17 cellular contexts compared by ENCODE assay signal in the genomic region with DNA sequence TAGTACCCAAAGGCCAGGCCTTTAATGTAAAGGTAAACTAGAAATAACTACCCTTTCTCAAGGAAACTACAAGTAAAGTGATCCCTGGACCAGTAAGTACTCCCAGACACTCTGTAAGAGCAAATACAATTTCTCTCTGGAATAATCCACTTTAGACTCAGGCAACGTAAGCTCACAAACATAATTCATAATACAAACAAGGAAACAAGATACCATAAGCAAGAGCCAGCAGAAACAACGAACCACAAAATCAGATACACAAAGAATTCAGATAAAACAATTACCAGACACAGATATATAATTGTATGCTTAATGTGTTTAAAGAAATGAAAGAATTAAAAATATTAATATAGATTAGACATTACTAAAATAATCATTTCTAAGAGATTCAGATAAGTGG. TPM values are rescaled to one million over a fixed set of nuclear protein-coding genes. Genes with fewer than 3 reads are reported as not detected.
DNase-seq lines count a peak whose midpoint lies in the region; ATAC-seq, FAIRE-seq and TF ChIP-seq lines count a peak whose summit lies in the region.
"Had no signal": no experiment of that assay in that cellular context is flagged by ENCODE, and none has a peak within 500 bp of the region (broad histone marks: within the 10 kb centered on the region; RNA-seq: fewer than 3 reads in every experiment).

No MANE protein-coding gene starts in this region.

- H3K79me2 ChIP-seq in K562 (ENCODE audit: control insufficient read depth, insufficient read depth, low read length), result no peaks in the 10 kb centered on the region
- H3K79me2 ChIP-seq in neural progenitor cell (ENCODE audit: low read depth), result no peaks in the 10 kb centered on the region

- POLR2A ChIA-PET in CD4-positive, alpha-beta memory T cell (lab: Charles Lee; ENCODE audit: partially characterized antibody), result interaction anchor here (0.8 to 1.8 kb wide), 3 partner anchors 13 to 80 kb away, joined by 3 to 11 read pairs (median 5); a partner anchor contains a TSS
- POLR2A ChIA-PET in K562 (lab: Yijun Ruan, JAX), result interaction anchor here (1.0 kb wide), 1 partner anchor 13 kb away, joined by 4 read pairs; no protein-coding TSS in a partner anchor

- H3K9me3 ChIP-seq in CD4-positive, alpha-beta memory T cell (ENCODE audit: control insufficient read depth in 1 of 2, low read length in 2 of 2), result no peaks in the 10 kb centered on the region
- H3K9me3 ChIP-seq in K562 (replicated peaks; ENCODE audit: control insufficient read depth, insufficient read depth, low read depth, low read length) (no peaks in the 10 kb centered on the region), neural progenitor cell (ENCODE audit: low read depth) (no peaks in the 10 kb centered on the region)
- H3K9me3 ChIP-seq: MG63 had no signal

- no peak for TF ChIP-seq POLR2A in K562 (conservative IDR thresholded peaks at IDR 0.05)

- no peaks in the 10 kb centered on the region for H3K9me3 Mint-ChIP-seq in activated naive CD4-positive, alpha-beta T cell treated with anti-CD3 and anti-CD28 coated beads for 36 hours
- peaks cover 0 to 3% (median 0%) of the 10 kb centered on the region in 8 donors for H3K9me3 Mint-ChIP-seq in CD4-positive, alpha-beta memory T cell
- H3K9me3 Mint-ChIP-seq in neural progenitor cell, result no peaks in the 10 kb centered on the region

- ATAC-seq in K562, result no peak
- ATAC-seq: Panc1 had no signal

- H3K4me1 ChIP-seq in CD4-positive, alpha-beta memory T cell (ENCODE audit: insufficient read depth, low read length), result peaks cover 30% of the 10 kb centered on the region
- no peaks in the 10 kb centered on the region for H3K4me1 ChIP-seq in K562 (replicated peaks in 1 of 2; ENCODE audit: control insufficient read depth in 2 of 2, insufficient read depth in 2 of 2, low read length in 2 of 2)
- peaks cover 37% of the 10 kb centered on the region for H3K4me1 ChIP-seq in neural progenitor cell

- H3K27ac Mint-ChIP-seq in activated naive CD4-positive, alpha-beta T cell treated with anti-CD3 and anti-CD28 coated beads for 36 hours, result peak overlapping the region; percentile 67
- peak overlapping the region in 5 of 7 donors; percentile 6 to 91 (median 44) for H3K27ac Mint-ChIP-seq in CD4-positive, alpha-beta memory T cell
- no peak overlapping the region for H3K27ac Mint-ChIP-seq in neural progenitor cell

- peaks cover 47% of the 10 kb centered on the region for H3K4me1 Mint-ChIP-seq in activated naive CD4-positive, alpha-beta T cell treated with anti-CD3 and anti-CD28 coated beads for 36 hours (ENCODE audit: low read depth)
- H3K4me1 Mint-ChIP-seq in CD4-positive, alpha-beta memory T cell, result peaks cover 40 to 67% (median 54%) of the 10 kb centered on the region in 4 donors
- peaks cover 9% of the 10 kb centered on the region for H3K4me1 Mint-ChIP-seq in neural progenitor cell

- no peak for TF ChIP-seq RAD21 in K562 (CRISPR knock-in tag; conservative IDR thresholded peaks at IDR 0.05 in 1 of 2, IDR thresholded peaks at IDR 0.05 in 1 of 2)

- CTCF ChIA-PET in activated naive CD4-positive, alpha-beta T cell treated with anti-CD3 and anti-CD28 coated beads for 36 hours (lab: Charles Lee), result interaction anchor here (1.3 kb wide), 1 partner anchor 43 kb away, joined by 4 read pairs; no protein-coding TSS in a partner anchor
- CTCF ChIA-PET in CD4-positive, alpha-beta memory T cell (lab: Charles Lee; ENCODE audit: partially characterized antibody), result no interaction called here
- CTCF ChIA-PET in K562 (lab: Yijun Ruan, JAX; ENCODE audit: low intra/inter-chr PET ratio), result no interaction called here

- H3K27ac ChIP-seq in CD4-positive, alpha-beta memory T cell (ENCODE audit: low read depth, low read length), result no peak overlapping the region
- H3K27ac ChIP-seq in K562 (ENCODE audit: extremely low read depth, low read depth, low read length), result no peak overlapping the region
- no peak overlapping the region for H3K27ac ChIP-seq in neural progenitor cell

- H3K9me1 ChIP-seq in K562 (ENCODE audit: control insufficient read depth, insufficient read depth, low read length), result no peaks in the 10 kb centered on the region

- H3K4me2 ChIP-seq in K562 (ENCODE audit: insufficient read depth, low read length), result no peak overlapping the region
- H3K4me2 ChIP-seq in neural progenitor cell, result peak overlapping the region; percentile 34

- no peak overlapping the region for H3K4me3 Mint-ChIP-seq in activated naive CD4-positive, alpha-beta T cell treated with anti-CD3 and anti-CD28 coated beads for 36 hours
- peak overlapping the region in 2 of 8 donors; percentile 23 to 51 for H3K4me3 Mint-ChIP-seq in CD4-positive, alpha-beta memory T cell
- no peak overlapping the region for H3K4me3 Mint-ChIP-seq in neural progenitor cell

- TF ChIP-seq EP300 in K562 (IDR thresholded peaks at IDR 0.05; ENCODE audit: low read length), result no peak

- H4K20me1 ChIP-seq in K562 (replicated peaks; ENCODE audit: control insufficient read depth, insufficient read depth, low read length), result no peaks in the 10 kb centered on the region
- no peaks in the 10 kb centered on the region for H4K20me1 ChIP-seq in neural progenitor cell (ENCODE audit: low read depth)

- no peak overlapping the region for H3K9ac ChIP-seq in K562 (ENCODE audit: insufficient read depth in 1 of 2, low read depth in 2 of 2, low read length in 2 of 2)
- no peak overlapping the region for H3K9ac ChIP-seq in neural progenitor cell

- no peaks in the 10 kb centered on the region for H3K27me3 Mint-ChIP-seq in activated naive CD4-positive, alpha-beta T cell treated with anti-CD3 and anti-CD28 coated beads for 36 hours (ENCODE audit: low read depth)
- no peaks in the 10 kb centered on the region for H3K27me3 Mint-ChIP-seq in CD4-positive, alpha-beta memory T cell
- peaks cover 2% of the 10 kb centered on the region for H3K27me3 Mint-ChIP-seq in neural progenitor cell (ENCODE audit: insufficient read depth, low read depth)

- intact Hi-C loops in activated naive CD4-positive, alpha-beta T cell treated with anti-CD3 and anti-CD28 coated beads for 36 hours (cut with micrococcal nuclease), result loop anchor here (2.0 kb wide), 1 partner anchor 75 kb away; no protein-coding TSS in a partner anchor
- intact Hi-C loops in CD4-positive, alpha-beta memory T cell (cut with micrococcal nuclease), result no loop called here
- intact Hi-C loops in K562 (cut with micrococcal nuclease), result no loop called here

- peaks cover 64% of the 10 kb centered on the region for H3K36me3 Mint-ChIP-seq in activated naive CD4-positive, alpha-beta T cell treated with anti-CD3 and anti-CD28 coated beads for 36 hours (ENCODE audit: low read depth)
- peaks cover 77 to 84% of the 10 kb centered on the region in 2 donors for H3K36me3 Mint-ChIP-seq in CD4-positive, alpha-beta memory T cell
- H3K36me3 Mint-ChIP-seq in neural progenitor cell, result peaks cover 33% of the 10 kb centered on the region

- in situ Hi-C loops in K562 (cut with MboI), result no loop called here

- FAIRE-seq in K562 (lab: Jason Lieb, UNC), result no peak

- TF ChIP-seq CTCF in K562 (IDR thresholded peaks at IDR 0.05 in 2 of 3, conservative IDR thresholded peaks at IDR 0.05 in 1 of 3; ENCODE audit: insufficient read depth in 2 of 3, low read depth in 1 of 3, low read length in 3 of 3) (no peak), neural progenitor cell (IDR thresholded peaks at IDR 0.05) (no peak)

- WGBS in K562 (ENCODE audit: insufficient coverage, low coverage, missing lambda C conversion rate), result 84% methylated on average over 2 of the region's 2 CpGs

- no peak overlapping the region for H3K4me3 ChIP-seq in CD4-positive, alpha-beta memory T cell (ENCODE audit: low read length in 2 of 2)
- no peak overlapping the region for H3K4me3 ChIP-seq in K562
- H3K4me3 ChIP-seq in neural progenitor cell, result no peak overlapping the region
- H3K4me3 ChIP-seq: MG63 had no signal

- H2AFZ ChIP-seq in K562 (ENCODE audit: low read depth, low read length) (no peak overlapping the region), neural progenitor cell (replicated peaks) (no peak overlapping the region)

- DNase-seq in activated naive CD4-positive, alpha-beta T cell treated with anti-CD3 and anti-CD28 coated beads for 36 hours, result no peak
- no peak for DNase-seq in activated naive CD4-positive, alpha-beta T cell treated with anti-CD3 and anti-CD28 coated beads, Interleukin-2, amount 50 U/mL, for 16 hours
- DNase-seq in CD4-positive, alpha-beta memory T cell, result no peak
- DNase-seq in K562 (ENCODE audit: extremely low read depth in 1 of 4, low spot score in 3 of 4) (no peak), neural progenitor cell (ENCODE audit: low spot score) (no peak), NCI-H2029 (lab: John Stamatoyannopoulos, UW) (no peak), retina (no peak)
- DNase-seq: AML-193, DMS79 treated with DMSO at 0.1 percent for 48 hours, H7, Karpas-422, MG63, NCI-H1092, NCI-H2107, NCI-H226, NCI-H524 treated with DMSO at 0.1 percent for 48 hours had no signal

- no TSS peak for BruUV-seq in K562 (replicated peaks; lab: Mats Ljungman, UMichigan)

- peaks cover 29% of the 10 kb centered on the region for H3F3A ChIP-seq in neural progenitor cell (ENCODE audit: low read depth)

- no peaks in the 10 kb centered on the region for H3K27me3 ChIP-seq in CD4-positive, alpha-beta memory T cell (ENCODE audit: insufficient read depth, low read length)
- H3K27me3 ChIP-seq in K562 (ENCODE audit: control insufficient read depth in 2 of 2, insufficient read depth in 2 of 2, low read length in 2 of 2), result no peaks in the 10 kb centered on the region
- H3K27me3 ChIP-seq in neural progenitor cell, result no peaks in the 10 kb centered on the region
- H3K27me3 ChIP-seq: MG63 had no signal

- H3K36me3 ChIP-seq in CD4-positive, alpha-beta memory T cell (ENCODE audit: insufficient read depth, low read length), result peaks cover 72% of the 10 kb centered on the region
- peaks cover 48% of the 10 kb centered on the region; the same call in 2 of the 3 replicates for H3K36me3 ChIP-seq in K562 (ENCODE audit: control insufficient read depth, insufficient read depth, low read length)
- no peaks in the 10 kb centered on the region for H3K36me3 ChIP-seq in neural progenitor cell

RNA-seq across cellular contexts. Expression of a gene that starts 12.1 kb away (rescaled TPM):
- total RNA-seq in activated naive CD4-positive, alpha-beta T cell treated with anti-CD3 and anti-CD28 coated beads for 36 hours, result 100 to 1,000 TPM; 119 to 126 TPM
- 100 to 1,000 TPM; 158 to 176 TPM for total RNA-seq in CD4-positive, alpha-beta memory T cell
- 10 to 100 TPM; 51.3 to 58.9 TPM for polyA plus RNA-seq in CD4-positive, alpha-beta memory T cell
- 74.2 and 101 TPM in 2 replicates for total RNA-seq in K562 (2011; cell fraction: chromatin; rRNA removed; ENCODE audit: low replicate concordance)
- total RNA-seq in K562 (2011; cell fraction: nucleolus; rRNA removed), result 27.7 and 31.6 TPM in 2 replicates
- 39.5 and 42.7 TPM in 2 replicates for total RNA-seq in K562 (2011; cell fraction: nucleoplasm; rRNA removed)
- total RNA-seq in K562 (2014; rRNA removed) (11.0 and 15.0 TPM in 2 replicates), K562 (2014; rRNA removed; fragmentation: Illumina TruSeq; extraction: Trizol) (18.6 and 19.6 TPM in 2 replicates), K562 (2015; rRNA removed; fragmentation: Illumina TruSeq; extraction: Trizol) (21.0 and 22.0 TPM in 2 replicates), K562 (2021) (23.1 and 26.8 TPM in 2 replicates), neural progenitor cell (ENCODE audit: low replicate concordance) (17.2 and 21.5 TPM in 2 replicates)
- polyA plus RNA-seq in K562 (2011; rRNA removed) (23.3 and 25.5 TPM in 2 replicates), K562 (2014; fragmentation: Illumina TruSeq; extraction: Trizol) (23.4 and 31.5 TPM in 2 replicates), K562 (2014; fragmentation: Nextera tagmentation; extraction: Ambion mirVana) (1 to 10 TPM; 2.1 to 3.8 TPM), K562 (2014; rRNA removed) (11.9 TPM in 2 replicates)
- polyA plus RNA-seq in K562 (2011; cell fraction: cytosol; rRNA removed), result 20.6 and 22.2 TPM in 2 replicates
- polyA plus RNA-seq in K562 (2011; cell fraction: nucleus; rRNA removed), result 46.5 and 56.3 TPM in 2 replicates
- polyA plus RNA-seq in K562 (2012), result 22.9 and 49.5 TPM in 2 replicates
- 88.3 and 107 TPM in 2 replicates for polyA minus RNA-seq in K562 (2011; rRNA and poly(A)+ RNA removed)
- 11.5 and 15.3 TPM in 2 replicates for polyA minus RNA-seq in K562 (2011; cell fraction: cytosol; rRNA and poly(A)+ RNA removed)
- 17.6 and 30.3 TPM in 2 replicates for polyA minus RNA-seq in K562 (2011; cell fraction: nucleus; rRNA and poly(A)+ RNA removed)
